In genomic region chr1:172344444-172344843, GRCh38 we compare ENCODE assay signal across 14 cellular contexts.
DNase-seq lines count a peak whose midpoint lies in the region; ATAC-seq, FAIRE-seq and TF ChIP-seq lines count a peak whose summit lies in the region.
"Had no signal": no experiment of that assay in that cellular context is flagged by ENCODE, and none has a peak within 500 bp of the region (broad histone marks: within the 10 kb centered on the region; RNA-seq: fewer than 3 reads in every experiment).

No MANE protein-coding gene starts in this region.

- no peaks in the 10 kb centered on the region for H3K9me3 ChIP-seq in K562 (replicated peaks; ENCODE audit: control insufficient read depth, insufficient read depth, low read depth, low read length)
- no peaks in the 10 kb centered on the region for H3K9me3 ChIP-seq in thyroid gland

- TF ChIP-seq CTCF in K562 (IDR thresholded peaks at IDR 0.05 in 2 of 3, conservative IDR thresholded peaks at IDR 0.05 in 1 of 3; ENCODE audit: insufficient read depth in 2 of 3, low read depth in 1 of 3, low read length in 3 of 3), result no peak
- no peak for TF ChIP-seq CTCF in mesothelial cell of epicardium (IDR thresholded peaks at IDR 0.05; ENCODE audit: unreplicated experiment)
- no peak for TF ChIP-seq CTCF in thyroid gland (IDR thresholded peaks at IDR 0.05)

- H3K27me3 ChIP-seq in K562 (ENCODE audit: control insufficient read depth in 2 of 2, insufficient read depth in 2 of 2, low read length in 2 of 2) (no peaks in the 10 kb centered on the region), thyroid gland (no peaks in the 10 kb centered on the region)
- H3K27me3 ChIP-seq: upper lobe of left lung had no signal

- no peaks in the 10 kb centered on the region for H3K79me2 ChIP-seq in K562 (ENCODE audit: control insufficient read depth, insufficient read depth, low read length)

- no peak overlapping the region for H3K4me2 ChIP-seq in K562 (ENCODE audit: insufficient read depth, low read length)

- no peaks in the 10 kb centered on the region for H4K20me1 ChIP-seq in K562 (replicated peaks; ENCODE audit: control insufficient read depth, insufficient read depth, low read length)

- no peak overlapping the region for H3K4me3 Mint-ChIP-seq in activated naive CD8-positive, alpha-beta T cell treated with anti-CD3 and anti-CD28 coated beads, Interleukin-2, amount 50 U/mL, for 24 hours
- no peak overlapping the region for H3K4me3 Mint-ChIP-seq in activated naive CD8-positive, alpha-beta T cell treated with anti-CD3 and anti-CD28 coated beads for 36 hours
- H3K4me3 Mint-ChIP-seq in mesothelial cell of epicardium, result no peak overlapping the region
- H3K4me3 Mint-ChIP-seq: activated CD4-positive, alpha-beta T cell treated with anti-CD3 and anti-CD28 coated beads, Interleukin-2, amount 10 ng/mL, durations not matched to agents 7 days and 5 days; T-helper 1 cell treated with Interleukin-12 subunit alpha and Interleukin-12 subunit beta and Interleukin-4 antibody, amounts not matched to agents 30 μg/mL and 1 μg/mL, for 36 hours had no signal

- no peak overlapping the region for H3K9ac ChIP-seq in K562 (ENCODE audit: insufficient read depth in 1 of 2, low read depth in 2 of 2, low read length in 2 of 2)

- no peaks in the 10 kb centered on the region for H3K27me3 Mint-ChIP-seq in activated naive CD8-positive, alpha-beta T cell treated with anti-CD3 and anti-CD28 coated beads, Interleukin-2, amount 50 U/mL, for 24 hours
- H3K27me3 Mint-ChIP-seq in activated naive CD8-positive, alpha-beta T cell treated with anti-CD3 and anti-CD28 coated beads for 36 hours, result peaks cover 4% of the 10 kb centered on the region
- H3K27me3 Mint-ChIP-seq in mesothelial cell of epicardium (ENCODE audit: low read depth), result no peaks in the 10 kb centered on the region
- H3K27me3 Mint-ChIP-seq: activated CD4-positive, alpha-beta T cell treated with anti-CD3 and anti-CD28 coated beads, Interleukin-2, amount 10 ng/mL, durations not matched to agents 7 days and 5 days had no signal

- POLR2A ChIA-PET in K562 (lab: Yijun Ruan, JAX), result interaction anchor here (0.6 to 1.5 kb wide), 2 partner anchors 16 to 22 kb away, joined by 3 read pairs; no protein-coding TSS in a partner anchor

- in situ Hi-C loops in K562 (cut with MboI), result no loop called here

- H3K27ac ChIP-seq in K562 (ENCODE audit: extremely low read depth, low read depth, low read length) (no peak overlapping the region), thyroid gland (peak overlapping the region; percentile 74 to 87 (median 78))

- H3K9me1 ChIP-seq in K562 (ENCODE audit: control insufficient read depth, insufficient read depth, low read length), result no peaks in the 10 kb centered on the region

- no peak for TF ChIP-seq RAD21 in K562 (CRISPR knock-in tag; conservative IDR thresholded peaks at IDR 0.05 in 1 of 2, IDR thresholded peaks at IDR 0.05 in 1 of 2)

- peak overlapping the region; percentile 55 for H3K27ac Mint-ChIP-seq in activated naive CD8-positive, alpha-beta T cell treated with anti-CD3 and anti-CD28 coated beads, Interleukin-2, amount 50 U/mL, for 24 hours
- no peak overlapping the region for H3K27ac Mint-ChIP-seq in activated naive CD8-positive, alpha-beta T cell treated with anti-CD3 and anti-CD28 coated beads for 36 hours
- peak overlapping the region; percentile 97 for H3K27ac Mint-ChIP-seq in mesothelial cell of epicardium
- H3K27ac Mint-ChIP-seq: activated CD4-positive, alpha-beta T cell treated with anti-CD3 and anti-CD28 coated beads, Interleukin-2, amount 10 ng/mL, durations not matched to agents 7 days and 5 days; activated T-helper 2 cell treated with anti-CD3 and anti-CD28 coated beads, Interferon-gamma antibody, Interleukin-2, Interleukin-4, amounts not matched to agents 10 μg/mL and 5 μg/mL and 100 μg/mL, durations not matched to agents 14 hours and 24 hours and 36 hours; T-helper 1 cell treated with Interleukin-12 subunit alpha and Interleukin-12 subunit beta and Interleukin-4 antibody, amounts not matched to agents 30 μg/mL and 1 μg/mL, for 36 hours had no signal

- no peak for TF ChIP-seq EP300 in K562 (IDR thresholded peaks at IDR 0.05; ENCODE audit: low read length)

- ATAC-seq in activated naive CD8-positive, alpha-beta T cell treated with anti-CD3 and anti-CD28 coated beads, Interleukin-2, amount 50 U/mL, for 24 hours, result no peak
- ATAC-seq in K562 (0 out of 3 replicates have a peak, but pooled peaks have one; percentile 39), HG03432 (IDR thresholded peaks at IDR 0.05; ENCODE audit: unreplicated experiment) (no peak)

- TF ChIP-seq POLR2A in K562 (conservative IDR thresholded peaks at IDR 0.05), result no peak
- no peak for TF ChIP-seq POLR2A in thyroid gland (IDR thresholded peaks at IDR 0.05)

- peaks cover 10% of the 10 kb centered on the region for H3K36me3 Mint-ChIP-seq in activated naive CD8-positive, alpha-beta T cell treated with anti-CD3 and anti-CD28 coated beads, Interleukin-2, amount 50 U/mL, for 24 hours (ENCODE audit: low read depth)
- peaks cover 15% of the 10 kb centered on the region for H3K36me3 Mint-ChIP-seq in activated naive CD8-positive, alpha-beta T cell treated with anti-CD3 and anti-CD28 coated beads for 36 hours
- peaks cover 24% of the 10 kb centered on the region for H3K36me3 Mint-ChIP-seq in mesothelial cell of epicardium

- no peaks in the 10 kb centered on the region for H3K36me3 ChIP-seq in K562 (ENCODE audit: control insufficient read depth, insufficient read depth, low read length)
- no peaks in the 10 kb centered on the region for H3K36me3 ChIP-seq in thyroid gland
- H3K36me3 ChIP-seq: upper lobe of left lung had no signal

- no TSS peak for BruUV-seq in K562 (replicated peaks; lab: Mats Ljungman, UMichigan)

- peaks cover 50% of the 10 kb centered on the region for H3K4me1 Mint-ChIP-seq in activated naive CD8-positive, alpha-beta T cell treated with anti-CD3 and anti-CD28 coated beads, Interleukin-2, amount 50 U/mL, for 24 hours
- H3K4me1 Mint-ChIP-seq in activated naive CD8-positive, alpha-beta T cell treated with anti-CD3 and anti-CD28 coated beads for 36 hours, result peaks cover 45% of the 10 kb centered on the region
- H3K4me1 Mint-ChIP-seq in mesothelial cell of epicardium, result peaks cover 27% of the 10 kb centered on the region

- no peak for DNase-seq in activated naive CD8-positive, alpha-beta T cell treated with anti-CD3 and anti-CD28 coated beads, Interleukin-2, amount 50 U/mL, for 24 hours
- no peak for DNase-seq in activated naive CD8-positive, alpha-beta T cell treated with anti-CD3 and anti-CD28 coated beads for 36 hours
- DNase-seq in K562 (ENCODE audit: extremely low read depth in 1 of 4, low spot score in 3 of 4) (no peak), mesothelial cell of epicardium (ENCODE audit: low spot score in 2 of 2, unreplicated experiment in 2 of 2) (no peak), thyroid gland (no peak)
- DNase-seq in stimulated activated naive CD4-positive, alpha-beta T cell treated with Interleukin-2 at 50 U/mL for 16 hours (lab: John Stamatoyannopoulos, UW), result no peak
- DNase-seq in effector CD8-positive, alpha-beta T cell (lab: John Stamatoyannopoulos, UW), result no peak
- DNase-seq: 8988T; activated CD4-positive, alpha-beta T cell treated with anti-CD3 and anti-CD28 coated beads, Interleukin-2, amount 10 ng/mL, durations not matched to agents 7 days and 5 days; NCI-H2081; upper lobe of left lung had no signal

- H2AFZ ChIP-seq in K562 (ENCODE audit: low read depth, low read length), result peak overlapping the region; percentile 35

- H3K4me3 ChIP-seq in K562 (no peak overlapping the region), thyroid gland (replicated peaks in 1 of 3) (no peak overlapping the region)
- H3K4me3 ChIP-seq: upper lobe of left lung had no signal

- FAIRE-seq in K562 (lab: Jason Lieb, UNC), result no peak

- intact Hi-C loops in K562 (cut with micrococcal nuclease), result no loop called here
- intact Hi-C loops in thyroid gland (cut with DNase I), result no loop called here

- CTCF ChIA-PET in K562 (lab: Yijun Ruan, JAX; ENCODE audit: low intra/inter-chr PET ratio), result no interaction called here

- H3K9me3 Mint-ChIP-seq in activated naive CD8-positive, alpha-beta T cell treated with anti-CD3 and anti-CD28 coated beads, Interleukin-2, amount 50 U/mL, for 24 hours, result peaks cover 24% of the 10 kb centered on the region
- peaks cover 20% of the 10 kb centered on the region for H3K9me3 Mint-ChIP-seq in activated naive CD8-positive, alpha-beta T cell treated with anti-CD3 and anti-CD28 coated beads for 36 hours
- peaks cover 25% of the 10 kb centered on the region for H3K9me3 Mint-ChIP-seq in mesothelial cell of epicardium

- H3K4me1 ChIP-seq in K562 (replicated peaks in 1 of 2; ENCODE audit: control insufficient read depth in 2 of 2, insufficient read depth in 2 of 2, low read length in 2 of 2) (no peaks in the 10 kb centered on the region), thyroid gland (peaks cover 21 to 26% of the 10 kb centered on the region in 2 donors)

- WGBS in K562 (ENCODE audit: insufficient coverage, low coverage, missing lambda C conversion rate), result 2% methylated on average over 7 of the region's 7 CpGs
- 83 to 89% methylated on average over 7 of the region's 7 CpGs for WGBS in thyroid gland, 2 donors

TF ChIP-seq in K562, 482 proteins besides CTCF, POLR2A, EP300 and RAD21 (continues in another document):
- TF ChIP-seq ZNF445 (CRISPR knock-in tag; IDR thresholded peaks at IDR 0.05; ENCODE audit: low read depth) (no peak), POLR3G (IDR thresholded peaks at IDR 0.05; ENCODE audit: extremely low read depth, insufficient read length, insufficient replicate concordance) (no peak), CBFA2T3 (IDR thresholded peaks at IDR 0.05) (no peak)
- TF ChIP-seq, protein P1, sequence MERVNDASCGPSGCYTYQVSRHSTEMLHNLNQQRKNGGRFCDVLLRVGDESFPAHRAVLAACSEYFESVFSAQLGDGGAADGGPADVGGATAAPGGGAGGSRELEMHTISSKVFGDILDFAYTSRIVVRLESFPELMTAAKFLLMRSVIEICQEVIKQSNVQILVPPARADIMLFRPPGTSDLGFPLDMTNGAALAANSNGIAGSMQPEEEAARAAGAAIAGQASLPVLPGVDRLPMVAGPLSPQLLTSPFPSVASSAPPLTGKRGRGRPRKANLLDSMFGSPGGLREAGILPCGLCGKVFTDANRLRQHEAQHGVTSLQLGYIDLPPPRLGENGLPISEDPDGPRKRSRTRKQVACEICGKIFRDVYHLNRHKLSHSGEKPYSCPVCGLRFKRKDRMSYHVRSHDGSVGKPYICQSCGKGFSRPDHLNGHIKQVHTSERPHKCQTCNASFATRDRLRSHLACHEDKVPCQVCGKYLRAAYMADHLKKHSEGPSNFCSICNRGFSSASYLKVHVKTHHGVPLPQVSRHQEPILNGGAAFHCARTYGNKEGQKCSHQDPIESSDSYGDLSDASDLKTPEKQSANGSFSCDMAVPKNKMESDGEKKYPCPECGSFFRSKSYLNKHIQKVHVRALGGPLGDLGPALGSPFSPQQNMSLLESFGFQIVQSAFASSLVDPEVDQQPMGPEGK (CRISPR knock-in tag; IDR thresholded peaks at IDR 0.05; ENCODE audit: borderline replicate concordance), result no peak
